In genomic region chr1:21899267-21899810, GRCh38 we compare ENCODE assay signal across 19 cellular contexts. TPM values are rescaled to one million over a fixed set of nuclear protein-coding genes. Genes with fewer than 3 reads are reported as not detected.
DNase-seq lines count a peak whose midpoint lies in the region; ATAC-seq, FAIRE-seq and TF ChIP-seq lines count a peak whose summit lies in the region.
"Had no signal": no experiment of that assay in that cellular context is flagged by ENCODE, and none has a peak within 500 bp of the region (broad histone marks: within the 10 kb centered on the region; RNA-seq: fewer than 3 reads in every experiment).

No MANE protein-coding gene starts in this region.

- TF ChIP-seq POLR2A in HepG2 (IDR thresholded peaks at IDR 0.05; ENCODE audit: insufficient read depth in 1 of 2, low read depth in 2 of 2, low read length in 2 of 2) (no peak), right lobe of liver (IDR thresholded peaks at IDR 0.05) (no peak), gastrocnemius medialis (IDR thresholded peaks at IDR 0.05) (no peak)

- no peaks in the 10 kb centered on the region for H4K20me1 ChIP-seq in HepG2 (ENCODE audit: insufficient read depth, low read length)

- BruUV-seq in HepG2 (replicated peaks; lab: Mats Ljungman, UMichigan), result no TSS peak

- no peak overlapping the region for H3K4me3 ChIP-seq in HepG2 (replicated peaks in 1 of 3; ENCODE audit: insufficient read depth in 1 of 3, low read depth in 2 of 3, low read length in 3 of 3)
- H3K4me3 ChIP-seq in right lobe of liver, result no peak overlapping the region
- H3K4me3 ChIP-seq in right cardiac atrium (ENCODE audit: low read length), result no peak overlapping the region
- H3K4me3 ChIP-seq in gastrocnemius medialis, result no peak overlapping the region
- H3K4me3 ChIP-seq: MG63, prostate gland, upper lobe of left lung had no signal

- DNase-seq in HepG2 (ENCODE audit: low spot score) (no peak), right lobe of liver (no peak), right cardiac atrium (no peak), gastrocnemius medialis (no peak), SW480 (ENCODE audit: low spot score) (no peak)
- no peak for DNase-seq in central memory CD4-positive, alpha-beta T cell
- DNase-seq: activated CD4-positive, alpha-beta memory T cell treated with anti-CD3 and anti-CD28 coated beads, Interleukin-2, amount 10 ng/mL, durations not matched to agents 7 days and 5 days; GOT3; kidney; MG63; NCI-H2029 treated with DMSO at 0.1 percent for 48 hours; NCI-H524 treated with DMSO at 0.1 percent for 48 hours; upper lobe of left lung had no signal

- TF ChIP-seq EP300 in HepG2 (IDR thresholded peaks at IDR 0.05; ENCODE audit: low read depth in 2 of 2, low read length in 2 of 2) (no peak), HepG2 (CRISPR knock-in tag; IDR thresholded peaks at IDR 0.05; ENCODE audit: borderline replicate concordance) (no peak)

- H3K4me1 ChIP-seq in HepG2 (ENCODE audit: insufficient read depth, low read length) (peaks cover 57% of the 10 kb centered on the region), right lobe of liver (peaks cover 0 to 11% (median 3%) of the 10 kb centered on the region in 4 donors), right cardiac atrium (ENCODE audit: control insufficient read depth, insufficient read depth, low read length) (peaks cover 61% of the 10 kb centered on the region), gastrocnemius medialis (peaks cover 85 to 94% of the 10 kb centered on the region in 2 donors)

- CTCF ChIA-PET in HepG2 (lab: Yijun Ruan, JAX; ENCODE audit: low intra/inter-chr PET ratio, low total read pairs), result no interaction called here

- FAIRE-seq in HepG2 (lab: Jason Lieb, UNC), result no peak
- FAIRE-seq: colon, HTR-8/SVneo, kidney, RCC 7860 had no signal

- H3K27ac ChIP-seq in HepG2 (ENCODE audit: extremely low read length, insufficient read depth, low read length), result peak overlapping the region; percentile 34
- no peak overlapping the region for H3K27ac ChIP-seq in right lobe of liver
- peak overlapping the region; percentile 95 for H3K27ac ChIP-seq in right cardiac atrium (ENCODE audit: low read length)
- H3K27ac ChIP-seq in gastrocnemius medialis, result peak overlapping the region in 3 of 4 donors; percentile 87 to 94 (median 88)

- POLR2A ChIA-PET in HepG2 (lab: Yijun Ruan, JAX), result no interaction called here

- in situ Hi-C loops in HepG2 (cut with HindIII; ENCODE audit: extremely low pct_ligation_motif_present, low pct_unique_long_range_greater_than_20kb) (no loop called here), gastrocnemius medialis (cut with MboI; ENCODE audit: low sequenced_read_pairs in 4 of 4) (loop anchor here in 1 of 4 donors (10.0 kb wide), 1 partner anchor 65 kb away; no protein-coding TSS in a partner anchor)

- H3K27me3 ChIP-seq in HepG2 (ENCODE audit: control insufficient read depth in 1 of 2, insufficient read depth in 2 of 2, low read length in 2 of 2) (no peaks in the 10 kb centered on the region), right lobe of liver (no peaks in the 10 kb centered on the region), right cardiac atrium (ENCODE audit: control insufficient read depth, insufficient read depth) (no peaks in the 10 kb centered on the region), gastrocnemius medialis (no peaks in the 10 kb centered on the region)
- H3K27me3 ChIP-seq: MG63, upper lobe of left lung had no signal

- no peak for TF ChIP-seq CTCF in HepG2 (CRISPR knock-in tag; IDR thresholded peaks at IDR 0.05)
- no peak for TF ChIP-seq CTCF in right lobe of liver (IDR thresholded peaks at IDR 0.05)
- TF ChIP-seq CTCF in gastrocnemius medialis (IDR thresholded peaks at IDR 0.05 in 4 of 5, conservative IDR thresholded peaks at IDR 0.05 in 1 of 5), result no peak

- H3K9ac ChIP-seq in HepG2 (ENCODE audit: insufficient read depth, low read depth, low read length), result no peak overlapping the region

- no peak for TF ChIP-seq RAD21 in HepG2 (CRISPR knock-in tag; IDR thresholded peaks at IDR 0.05)

- intact Hi-C loops in HepG2 (cut with micrococcal nuclease; ENCODE audit: unreplicated experiment), result no loop called here
- intact Hi-C loops in right lobe of liver (cut with DNase I), result no loop called here
- intact Hi-C loops in right cardiac atrium (cut with DNase I), result loop anchor here in 2 of 4 donors (5.0 to 10.0 kb wide), 2 partner anchors 38 to 45 kb away; partner anchors contain the start of gene HSPG2 (in 1 of the 2)
- intact Hi-C loops in gastrocnemius medialis (cut with DNase I; ENCODE audit: low total_unique reads), result loop anchor here (5.0 kb wide), 1 partner anchor 63 kb away; no protein-coding TSS in a partner anchor

- H2AFZ ChIP-seq in HepG2 (ENCODE audit: low read length), result no peak overlapping the region

- no peak overlapping the region for H3K4me2 ChIP-seq in HepG2 (ENCODE audit: low read depth, low read length)

- no peaks in the 10 kb centered on the region for H3K79me2 ChIP-seq in HepG2 (ENCODE audit: insufficient read depth, low read length)

- ATAC-seq in HepG2 (no peak), right lobe of liver (no peak), right cardiac atrium (no peak), gastrocnemius medialis (no peak), GM21786 (IDR thresholded peaks at IDR 0.05; ENCODE audit: unreplicated experiment) (no peak), HG03025 (IDR thresholded peaks at IDR 0.05; ENCODE audit: low FRiP score, unreplicated experiment) (no peak)

- peaks cover 8 to 15% of the 10 kb centered on the region in 2 experiments; a peak in 3 of 5 replicates for H3K36me3 ChIP-seq in HepG2 (replicated peaks in 1 of 2; ENCODE audit: control insufficient read depth in 1 of 2, insufficient read depth in 2 of 2, low read length in 2 of 2)
- H3K36me3 ChIP-seq in right lobe of liver, result no peaks in the 10 kb centered on the region
- peaks cover 0 to 5% of the 10 kb centered on the region in 2 donors for H3K36me3 ChIP-seq in gastrocnemius medialis
- H3K36me3 ChIP-seq: prostate gland had no signal

- no peaks in the 10 kb centered on the region for H3K9me3 ChIP-seq in HepG2 (ENCODE audit: low read length)
- no peaks in the 10 kb centered on the region for H3K9me3 ChIP-seq in right lobe of liver
- no peaks in the 10 kb centered on the region for H3K9me3 ChIP-seq in right cardiac atrium (ENCODE audit: control insufficient read depth, low read length)
- no peaks in the 10 kb centered on the region for H3K9me3 ChIP-seq in gastrocnemius medialis
- H3K9me3 ChIP-seq: MG63, prostate gland, upper lobe of left lung had no signal

- WGBS in HepG2 (ENCODE audit: low lambda C conversion rate), result 94% methylated on average over 3 of the region's 4 CpGs
- WGBS in right lobe of liver (ENCODE audit: insufficient coverage, low coverage, low lambda C conversion rate, missing lambda C conversion rate), result 85% methylated on average over 2 of the region's 4 CpGs
- 67% methylated on average over 4 of the region's 4 CpGs for WGBS in right cardiac atrium

TF ChIP-seq in HepG2, 621 proteins besides CTCF, POLR2A, EP300 and RAD21 (continues in another document):
- TF ChIP-seq ZBTB4 (CRISPR knock-in tag; IDR thresholded peaks at IDR 0.05; ENCODE audit: borderline replicate concordance), result no peak

RNA-seq across cellular contexts. Expression of gene HSPG2, which starts 37.8 kb away (rescaled TPM):
- total RNA-seq in HepG2 (2016; rRNA removed; fragmentation: Illumina TruSeq; extraction: Trizol) (5.6 and 9.1 TPM in 2 replicates), right lobe of liver (10 to 100 TPM; 31.3 to 90.9 (median 43.7) TPM), right cardiac atrium (100 to 1,000 TPM; 320 to 659 (median 492) TPM), gastrocnemius medialis (100 to 1,000 TPM in 1 of 4 donors, 10 to 100 TPM in 3; 68.9 to 108 (median 83.5) TPM)
- 4.1 and 4.6 TPM in 2 replicates for total RNA-seq in HepG2 (2016; cell fraction: cytosol; rRNA removed; fragmentation: Illumina TruSeq; extraction: Trizol; ENCODE audit: low read depth)
- 4.7 and 8.9 TPM in 2 replicates for total RNA-seq in HepG2 (2016; cell fraction: insoluble cytoplasmic fraction; rRNA removed; fragmentation: Illumina TruSeq; extraction: Trizol)
- 5.4 and 5.7 TPM in 2 replicates for total RNA-seq in HepG2 (2016; cell fraction: membrane; rRNA removed; fragmentation: Illumina TruSeq; extraction: Trizol)
- total RNA-seq in HepG2 (2016; cell fraction: nucleus; rRNA removed; fragmentation: Illumina TruSeq; extraction: Trizol), result 28.3 and 31.6 TPM in 2 replicates
- polyA plus RNA-seq in HepG2 (2011; rRNA removed) (10.3 and 13.1 TPM in 2 replicates), right cardiac atrium (257 TPM)
- polyA plus RNA-seq in HepG2 (2011; cell fraction: cytosol; rRNA removed), result 3.8 and 6.6 TPM in 2 replicates
- 128 and 235 TPM in 2 replicates for polyA plus RNA-seq in HepG2 (2011; cell fraction: nucleus; rRNA removed)
- 17.9 and 25.0 TPM in 2 replicates for polyA plus RNA-seq in HepG2 (2012)
- 1.9 TPM in 2 replicates for polyA plus RNA-seq in HepG2 (2016; cell fraction: cytosol; fragmentation: Illumina TruSeq; extraction: Trizol; ENCODE audit: low read depth)
- 7.0 and 9.8 TPM in 2 replicates for polyA plus RNA-seq in HepG2 (2016; cell fraction: insoluble cytoplasmic fraction; fragmentation: Illumina TruSeq; extraction: Trizol; ENCODE audit: low read depth)
- 2.8 TPM in 2 replicates for polyA plus RNA-seq in HepG2 (2016; cell fraction: membrane; fragmentation: Illumina TruSeq; extraction: Trizol; ENCODE audit: low read depth)
- polyA plus RNA-seq in HepG2 (2016; cell fraction: nucleus; fragmentation: Illumina TruSeq; extraction: Trizol; ENCODE audit: insufficient read depth, low read depth), result 78.2 and 78.5 TPM in 2 replicates
- polyA minus RNA-seq in HepG2 (2011; rRNA and poly(A)+ RNA removed; ENCODE audit: low replicate concordance), result 24.8 and 26.5 TPM in 2 replicates
- polyA minus RNA-seq in HepG2 (2011; cell fraction: cytosol; rRNA and poly(A)+ RNA removed), result 17.5 and 18.6 TPM in 2 replicates
- polyA minus RNA-seq in HepG2 (2011; cell fraction: nucleus; rRNA and poly(A)+ RNA removed), result 39.8 and 42.6 TPM in 2 replicates

Comparison
In these comparisons a context has a peak if more than half of its experiments do, and no peak if none do; other contexts are left out.
1. H3K27ac ChIP-seq: peak in HepG2 (single experiment), right cardiac atrium (single experiment) and gastrocnemius medialis (3 of 4); none in right lobe of liver (0 of 3).